ENCODE assay signal across 1 cellular context in genomic region chr15:65580287-65580686, GRCh38.
TF ChIP-seq lines count a peak whose summit lies in the region.

No MANE protein-coding gene starts in this region.

TF ChIP-seq in A549, 52 proteins besides CTCF, POLR2A, EP300 and RAD21:
- TF ChIP-seq KDM1A (IDR thresholded peaks at IDR 0.05; ENCODE audit: low read depth) (no peak), JUN (IDR thresholded peaks at IDR 0.05) (0 out of 5 replicates have a peak, but pooled peaks of 1 of the 2 experiments have one; percentile 14)
